In genomic region chr4:73628834-73629233, GRCh38 we compare ENCODE assay signal across 2 cellular contexts. TPM values are rescaled to one million over a fixed set of nuclear protein-coding genes. Genes with fewer than 3 reads are reported as not detected.
"Had no signal": no experiment of that assay in that cellular context is flagged by ENCODE, and none has a peak within 500 bp of the region (broad histone marks: within the 10 kb centered on the region; RNA-seq: fewer than 3 reads in every experiment).

No MANE protein-coding gene starts in this region.

RNA-seq across cellular contexts. Expression of gene RASSF6, which starts 8.6 kb away (rescaled TPM):
- total RNA-seq: GM23248, HFFc6 had no signal
- polyA plus RNA-seq: GM23248 had no signal
